In genomic region chr6:11367638-11368199, GRCh38 we compare ENCODE assay signal across 11 cellular contexts.
DNase-seq lines count a peak whose midpoint lies in the region; ATAC-seq, FAIRE-seq and TF ChIP-seq lines count a peak whose summit lies in the region.
"Had no signal": no experiment of that assay in that cellular context is flagged by ENCODE, and none has a peak within 500 bp of the region (broad histone marks: within the 10 kb centered on the region; RNA-seq: fewer than 3 reads in every experiment).

No MANE protein-coding gene starts in this region.

- H4K20me1 ChIP-seq in GM12878 (ENCODE audit: control insufficient read depth, insufficient read depth): no peaks in the 10 kb centered on the region
- H4K20me1 ChIP-seq: BLaER1 had no signal

- H3K4me2 ChIP-seq in GM12878 (ENCODE audit: control insufficient read depth, insufficient read depth): peak overlapping the region; percentile 41; the same call in 1 of the 2 replicates
- H3K4me2 ChIP-seq: BLaER1 had no signal

- H3K27me3 Mint-ChIP-seq in stimulated activated naive CD8-positive, alpha-beta T cell treated with anti-CD3 and anti-CD28 coated beads, Interleukin-15, Interleukin-2, amounts not matched to agents 100 ng/mL and 50 ng/mL, for 24 hours: no peaks in the 10 kb centered on the region
- H3K27me3 Mint-ChIP-seq in memory B cell: no peaks in the 10 kb centered on the region

- CTCF ChIA-PET in GM12878 (lab: Yijun Ruan, JAX): interaction anchor here (0.9 to 7.8 kb wide), 16 partner anchors 8 to 217 kb away, joined by 3 to 72 read pairs (median 4); no protein-coding TSS in a partner anchor

- 80% methylated on average over 6 of the region's 6 CpGs for WGBS in GM12878 (ENCODE audit: insufficient coverage, insufficient replicate concordance, low lambda C conversion rate, missing lambda C conversion rate)

- no peak for TF ChIP-seq CTCF in GM12878 (IDR thresholded peaks at IDR 0.05 in 2 of 3, conservative IDR thresholded peaks at IDR 0.05 in 1 of 3; ENCODE audit: control insufficient read depth in 2 of 3, extremely low read depth in 1 of 3, insufficient read depth in 1 of 3, low read depth in 3 of 3, low read length in 3 of 3)

- no peak for FAIRE-seq in GM12878 (lab: Jason Lieb, UNC)

- TF ChIP-seq EP300 in GM12878 (IDR thresholded peaks at IDR 0.05; ENCODE audit: borderline replicate concordance in 1 of 2, control insufficient read depth in 1 of 2, low read depth in 2 of 2, low read length in 2 of 2): no peak

- 0 out of 2 replicates have a peak overlapping the region, but pooled peaks have one; percentile 14 for H3K9ac ChIP-seq in GM12878 (ENCODE audit: control insufficient read depth, insufficient read depth, low read length)
- H3K9ac ChIP-seq: BLaER1 had no signal

- peaks cover 72% of the 10 kb centered on the region for H3K79me2 ChIP-seq in GM12878 (ENCODE audit: control insufficient read depth, insufficient read depth, low read length)

- H3K36me3 Mint-ChIP-seq in stimulated activated naive CD8-positive, alpha-beta T cell treated with anti-CD3 and anti-CD28 coated beads, Interleukin-15, Interleukin-2, amounts not matched to agents 100 ng/mL and 50 ng/mL, for 24 hours (ENCODE audit: low read depth): peaks cover 65% of the 10 kb centered on the region
- peaks cover 23% of the 10 kb centered on the region for H3K36me3 Mint-ChIP-seq in memory B cell

- no peak overlapping the region for H3K4me3 ChIP-seq in GM12878
- H3K4me3 ChIP-seq: BLaER1, dorsolateral prefrontal cortex had no signal

- no peaks in the 10 kb centered on the region for H3K27me3 ChIP-seq in GM12878 (replicated peaks in 1 of 2; ENCODE audit: control insufficient read depth in 2 of 2, insufficient read depth in 2 of 2, low read length in 1 of 2)
- H3K27me3 ChIP-seq: BLaER1, dorsolateral prefrontal cortex had no signal

- H2AFZ ChIP-seq in GM12878 (ENCODE audit: control insufficient read depth, low read depth, low read length): no peak overlapping the region

- H3K4me1 Mint-ChIP-seq in stimulated activated naive CD8-positive, alpha-beta T cell treated with anti-CD3 and anti-CD28 coated beads, Interleukin-15, Interleukin-2, amounts not matched to agents 100 ng/mL and 50 ng/mL, for 24 hours (ENCODE audit: low read depth): peaks cover 96% of the 10 kb centered on the region
- peaks cover 52% of the 10 kb centered on the region for H3K4me1 Mint-ChIP-seq in memory B cell

- DNase-seq in stimulated activated naive CD8-positive, alpha-beta T cell treated with anti-CD3 and anti-CD28 coated beads, Interleukin-15, Interleukin-2, amounts not matched to agents 100 U/mL and 50 U/mL, for 24 hours: no peak
- DNase-seq in GM12878 (ENCODE audit: low read depth, low spot score) (no peak), memory B cell (ENCODE audit: low spot score in 2 of 2) (no peak), cerebellar nuclear complex (lab: John Stamatoyannopoulos, UW) (no peak), retina (no peak)
- DNase-seq: dorsolateral prefrontal cortex, NCI-H1436 had no signal

- peaks cover 2 to 19% of the 10 kb centered on the region in 2 experiments; a peak in 2 of 4 replicates for H3K36me3 ChIP-seq in GM12878 (ENCODE audit: control insufficient read depth in 2 of 2, insufficient read depth in 2 of 2, low read length in 1 of 2)

- no peak for TF ChIP-seq RAD21 in GM12878 (IDR thresholded peaks at IDR 0.05; ENCODE audit: insufficient read depth, low read depth, low read length)

- intact Hi-C loops in GM12878 (cut with micrococcal nuclease; ENCODE audit: unreplicated experiment): loop anchor here (1.0 to 5.0 kb wide), 2 partner anchors 90 to 195 kb away; no protein-coding TSS in a partner anchor

- BruUV-seq in GM12878 (replicated peaks; lab: Mats Ljungman, UMichigan): no TSS peak

- H3K4me3 Mint-ChIP-seq in stimulated activated naive CD8-positive, alpha-beta T cell treated with anti-CD3 and anti-CD28 coated beads, Interleukin-15, Interleukin-2, amounts not matched to agents 100 ng/mL and 50 ng/mL, for 24 hours: peak overlapping the region; percentile 66
- no peak overlapping the region for H3K4me3 Mint-ChIP-seq in memory B cell

- in situ Hi-C loops in GM12878 (cut with MboI): no loop called here

- TF ChIP-seq POLR2A in GM12878 (IDR thresholded peaks at IDR 0.05; ENCODE audit: low read depth, low read length): no peak

- H3K4me1 ChIP-seq in GM12878 (ENCODE audit: control insufficient read depth, insufficient read depth, low read length): peaks cover 63% of the 10 kb centered on the region
- H3K4me1 ChIP-seq: BLaER1 had no signal

- peak overlapping the region; percentile 84 for H3K27ac Mint-ChIP-seq in stimulated activated naive CD8-positive, alpha-beta T cell treated with anti-CD3 and anti-CD28 coated beads, Interleukin-15, Interleukin-2, amounts not matched to agents 100 ng/mL and 50 ng/mL, for 24 hours
- H3K27ac Mint-ChIP-seq in memory B cell: peak overlapping the region; percentile 77

- peaks cover 6% of the 10 kb centered on the region for H3K9me3 ChIP-seq in GM12878 (replicated peaks; ENCODE audit: control insufficient read depth, insufficient read depth, low read length)
- H3K9me3 ChIP-seq: BLaER1 had no signal

- SMC1A ChIA-PET in GM12878 (lab: Charles Lee; ENCODE audit: uncharacterized antibody, unreplicated experiment): interaction anchor here (0.6 to 11.6 kb wide), 31 partner anchors 9 to 196 kb away, joined by 3 to 275 read pairs (median 6); no protein-coding TSS in a partner anchor

- POLR2A ChIA-PET in GM12878 (lab: Charles Lee): interaction anchor here (0.9 to 2.8 kb wide), 18 partner anchors 12 to 135 kb away, joined by 3 to 39 read pairs (median 6); partner anchors contain the start of gene NEDD9

- H3K9me3 Mint-ChIP-seq in stimulated activated naive CD8-positive, alpha-beta T cell treated with anti-CD3 and anti-CD28 coated beads, Interleukin-15, Interleukin-2, amounts not matched to agents 100 ng/mL and 50 ng/mL, for 24 hours: peaks cover 4% of the 10 kb centered on the region
- no peaks in the 10 kb centered on the region for H3K9me3 Mint-ChIP-seq in memory B cell

- RAD21 ChIA-PET in GM12878 (lab: Charles Lee; ENCODE audit: unreplicated experiment): interaction anchor here (1.0 to 10.7 kb wide), 23 partner anchors 13 to 150 kb away, joined by 3 to 221 read pairs (median 6); partner anchors contain the start of gene NEDD9

- peak overlapping the region; percentile 78 for H3K27ac ChIP-seq in GM12878 (ENCODE audit: control insufficient read depth, insufficient read depth)
- H3K27ac ChIP-seq: BLaER1 had no signal

- no peak for ATAC-seq in stimulated activated naive CD8-positive, alpha-beta T cell treated with anti-CD3 and anti-CD28 coated beads, Interleukin-15, Interleukin-2, amounts not matched to agents 100 U/mL and 50 U/mL, for 24 hours
- ATAC-seq in GM12878 (peak; percentile 1), memory B cell (ENCODE audit: low read depth) (no peak), GM18870 (IDR thresholded peaks at IDR 0.05; ENCODE audit: unreplicated experiment) (no peak), GM18867 (IDR thresholded peaks at IDR 0.05; ENCODE audit: unreplicated experiment) (no peak)

TF ChIP-seq in GM12878, 131 proteins besides CTCF, POLR2A, EP300 and RAD21:
- TF ChIP-seq KDM1A (IDR thresholded peaks at IDR 0.05; ENCODE audit: borderline replicate concordance) (no peak), RCOR1 (conservative IDR thresholded peaks at IDR 0.05; ENCODE audit: low read depth, low read length) (no peak), ZNF687 (IDR thresholded peaks at IDR 0.05) (0 out of 2 replicates have a peak, but pooled peaks have one; percentile 29), PBX3 (IDR thresholded peaks at IDR 0.05; ENCODE audit: insufficient replicate concordance, low read depth, low read length) (peak; percentile 10), IKZF1 (conservative IDR thresholded peaks at IDR 0.05) (peak; percentile 59), TCF12 (IDR thresholded peaks at IDR 0.05; ENCODE audit: low read depth, low read length) (no peak), MTA2 (IDR thresholded peaks at IDR 0.05; ENCODE audit: low read depth) (0 out of 2 replicates have a peak, but pooled peaks have one; percentile 22), IKZF2 (IDR thresholded peaks at IDR 0.05) (peak in 1 of 2 experiments; percentile 64; a peak in 2 of 4 replicates)
